ENCODE assay signal across 1 cellular context in genomic region chr13:111492958-111493357, GRCh38.
TF ChIP-seq lines count a peak whose summit lies in the region.

No MANE protein-coding gene starts in this region.

TF ChIP-seq in HepG2, 621 proteins besides CTCF, POLR2A, EP300 and RAD21 (continued from another document):
- TF ChIP-seq ZBTB42 (CRISPR knock-in tag; IDR thresholded peaks at IDR 0.05): no peak
